1 cellular context compared by ENCODE assay signal in genomic region chr16:67719778-67720144, GRCh38.
TF ChIP-seq lines count a peak whose summit lies in the region.

No MANE protein-coding gene starts in this region.

TF ChIP-seq in HEK293, 187 proteins besides CTCF, POLR2A, EP300 and RAD21 (continued from another document and continues in another):
- TF ChIP-seq ZNF561 (tag by site-specific recombination; IDR thresholded peaks at IDR 0.05; ENCODE audit: borderline replicate concordance): no peak; the same call in 1 of the 2 replicates
- no peak for TF ChIP-seq PRDM1 (tag by site-specific recombination; IDR thresholded peaks at IDR 0.05)
- TF ChIP-seq ZNF266 (tag by site-specific recombination; IDR thresholded peaks at IDR 0.05; ENCODE audit: low read depth): no peak
- TF ChIP-seq ZNF132 (tag by site-specific recombination; IDR thresholded peaks at IDR 0.05; ENCODE audit: borderline replicate concordance): no peak
- no peak for TF ChIP-seq BCL11B (tag by site-specific recombination; IDR thresholded peaks at IDR 0.05; ENCODE audit: low read depth)
- TF ChIP-seq ZNF555 (tag by site-specific recombination; conservative IDR thresholded peaks at IDR 0.05): no peak
- TF ChIP-seq, protein P1, sequence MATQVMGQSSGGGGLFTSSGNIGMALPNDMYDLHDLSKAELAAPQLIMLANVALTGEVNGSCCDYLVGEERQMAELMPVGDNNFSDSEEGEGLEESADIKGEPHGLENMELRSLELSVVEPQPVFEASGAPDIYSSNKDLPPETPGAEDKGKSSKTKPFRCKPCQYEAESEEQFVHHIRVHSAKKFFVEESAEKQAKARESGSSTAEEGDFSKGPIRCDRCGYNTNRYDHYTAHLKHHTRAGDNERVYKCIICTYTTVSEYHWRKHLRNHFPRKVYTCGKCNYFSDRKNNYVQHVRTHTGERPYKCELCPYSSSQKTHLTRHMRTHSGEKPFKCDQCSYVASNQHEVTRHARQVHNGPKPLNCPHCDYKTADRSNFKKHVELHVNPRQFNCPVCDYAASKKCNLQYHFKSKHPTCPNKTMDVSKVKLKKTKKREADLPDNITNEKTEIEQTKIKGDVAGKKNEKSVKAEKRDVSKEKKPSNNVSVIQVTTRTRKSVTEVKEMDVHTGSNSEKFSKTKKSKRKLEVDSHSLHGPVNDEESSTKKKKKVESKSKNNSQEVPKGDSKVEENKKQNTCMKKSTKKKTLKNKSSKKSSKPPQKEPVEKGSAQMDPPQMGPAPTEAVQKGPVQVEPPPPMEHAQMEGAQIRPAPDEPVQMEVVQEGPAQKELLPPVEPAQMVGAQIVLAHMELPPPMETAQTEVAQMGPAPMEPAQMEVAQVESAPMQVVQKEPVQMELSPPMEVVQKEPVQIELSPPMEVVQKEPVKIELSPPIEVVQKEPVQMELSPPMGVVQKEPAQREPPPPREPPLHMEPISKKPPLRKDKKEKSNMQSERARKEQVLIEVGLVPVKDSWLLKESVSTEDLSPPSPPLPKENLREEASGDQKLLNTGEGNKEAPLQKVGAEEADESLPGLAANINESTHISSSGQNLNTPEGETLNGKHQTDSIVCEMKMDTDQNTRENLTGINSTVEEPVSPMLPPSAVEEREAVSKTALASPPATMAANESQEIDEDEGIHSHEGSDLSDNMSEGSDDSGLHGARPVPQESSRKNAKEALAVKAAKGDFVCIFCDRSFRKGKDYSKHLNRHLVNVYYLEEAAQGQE (tag by site-specific recombination; IDR thresholded peaks at IDR 0.05): no peak
- TF ChIP-seq RBAK (tag by site-specific recombination; IDR thresholded peaks at IDR 0.05): no peak
- TF ChIP-seq ZNF473 (tag by site-specific recombination; IDR thresholded peaks at IDR 0.05): no peak
- no peak for TF ChIP-seq ZNF223 (tag by site-specific recombination; IDR thresholded peaks at IDR 0.05)
- TF ChIP-seq ZNF221 (tag by site-specific recombination; IDR thresholded peaks at IDR 0.05; ENCODE audit: borderline replicate concordance): no peak
- TF ChIP-seq GLI4 (tag by site-specific recombination; IDR thresholded peaks at IDR 0.05): no peak
- no peak for TF ChIP-seq ZNF843 (tag by site-specific recombination; IDR thresholded peaks at IDR 0.05)
- no peak for TF ChIP-seq MEIS1 (CRISPR knock-in tag; IDR thresholded peaks at IDR 0.05; ENCODE audit: borderline replicate concordance)
- no peak for TF ChIP-seq ZNF785 (tag by site-specific recombination; IDR thresholded peaks at IDR 0.05)
- TF ChIP-seq, protein P2, sequence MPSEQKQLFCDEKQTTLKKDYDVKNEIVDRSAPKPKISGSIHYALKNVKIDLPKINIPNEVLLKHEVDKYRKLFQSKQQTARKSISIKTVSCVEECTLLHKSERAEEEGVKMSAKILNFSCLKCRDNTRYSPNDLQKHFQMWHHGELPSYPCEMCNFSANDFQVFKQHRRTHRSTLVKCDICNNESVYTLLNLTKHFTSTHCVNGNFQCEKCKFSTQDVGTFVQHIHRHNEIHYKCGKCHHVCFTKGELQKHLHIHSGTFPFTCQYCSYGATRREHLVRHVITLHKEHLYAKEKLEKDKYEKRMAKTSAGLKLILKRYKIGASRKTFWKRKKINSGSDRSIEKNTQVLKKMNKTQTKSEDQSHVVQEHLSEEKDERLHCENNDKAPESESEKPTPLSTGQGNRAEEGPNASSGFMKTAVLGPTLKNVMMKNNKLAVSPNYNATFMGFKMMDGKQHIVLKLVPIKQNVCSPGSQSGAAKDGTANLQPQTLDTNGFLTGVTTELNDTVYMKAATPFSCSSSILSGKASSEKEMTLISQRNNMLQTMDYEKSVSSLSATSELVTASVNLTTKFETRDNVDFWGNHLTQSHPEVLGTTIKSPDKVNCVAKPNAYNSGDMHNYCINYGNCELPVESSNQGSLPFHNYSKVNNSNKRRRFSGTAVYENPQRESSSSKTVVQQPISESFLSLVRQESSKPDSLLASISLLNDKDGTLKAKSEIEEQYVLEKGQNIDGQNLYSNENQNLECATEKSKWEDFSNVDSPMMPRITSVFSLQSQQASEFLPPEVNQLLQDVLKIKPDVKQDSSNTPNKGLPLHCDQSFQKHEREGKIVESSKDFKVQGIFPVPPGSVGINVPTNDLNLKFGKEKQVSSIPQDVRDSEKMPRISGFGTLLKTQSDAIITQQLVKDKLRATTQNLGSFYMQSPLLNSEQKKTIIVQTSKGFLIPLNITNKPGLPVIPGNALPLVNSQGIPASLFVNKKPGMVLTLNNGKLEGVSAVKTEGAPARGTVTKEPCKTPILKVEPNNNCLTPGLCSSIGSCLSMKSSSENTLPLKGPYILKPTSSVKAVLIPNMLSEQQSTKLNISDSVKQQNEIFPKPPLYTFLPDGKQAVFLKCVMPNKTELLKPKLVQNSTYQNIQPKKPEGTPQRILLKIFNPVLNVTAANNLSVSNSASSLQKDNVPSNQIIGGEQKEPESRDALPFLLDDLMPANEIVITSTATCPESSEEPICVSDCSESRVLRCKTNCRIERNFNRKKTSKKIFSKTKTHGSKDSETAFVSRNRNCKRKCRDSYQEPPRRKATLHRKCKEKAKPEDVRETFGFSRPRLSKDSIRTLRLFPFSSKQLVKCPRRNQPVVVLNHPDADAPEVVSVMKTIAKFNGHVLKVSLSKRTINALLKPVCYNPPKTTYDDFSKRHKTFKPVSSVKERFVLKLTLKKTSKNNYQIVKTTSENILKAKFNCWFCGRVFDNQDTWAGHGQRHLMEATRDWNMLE (tag by site-specific recombination; conservative IDR thresholded peaks at IDR 0.05; ENCODE audit: low read depth): no peak
- TF ChIP-seq ZNF169 (tag by site-specific recombination; IDR thresholded peaks at IDR 0.05): no peak
- TF ChIP-seq FEZF1 (tag by site-specific recombination; IDR thresholded peaks at IDR 0.05): no peak
- no peak for TF ChIP-seq ZNF571 (tag by site-specific recombination; IDR thresholded peaks at IDR 0.05)
- TF ChIP-seq BCL11A (tag by site-specific recombination; IDR thresholded peaks at IDR 0.05; ENCODE audit: low read depth): no peak
- TF ChIP-seq, protein P3, sequence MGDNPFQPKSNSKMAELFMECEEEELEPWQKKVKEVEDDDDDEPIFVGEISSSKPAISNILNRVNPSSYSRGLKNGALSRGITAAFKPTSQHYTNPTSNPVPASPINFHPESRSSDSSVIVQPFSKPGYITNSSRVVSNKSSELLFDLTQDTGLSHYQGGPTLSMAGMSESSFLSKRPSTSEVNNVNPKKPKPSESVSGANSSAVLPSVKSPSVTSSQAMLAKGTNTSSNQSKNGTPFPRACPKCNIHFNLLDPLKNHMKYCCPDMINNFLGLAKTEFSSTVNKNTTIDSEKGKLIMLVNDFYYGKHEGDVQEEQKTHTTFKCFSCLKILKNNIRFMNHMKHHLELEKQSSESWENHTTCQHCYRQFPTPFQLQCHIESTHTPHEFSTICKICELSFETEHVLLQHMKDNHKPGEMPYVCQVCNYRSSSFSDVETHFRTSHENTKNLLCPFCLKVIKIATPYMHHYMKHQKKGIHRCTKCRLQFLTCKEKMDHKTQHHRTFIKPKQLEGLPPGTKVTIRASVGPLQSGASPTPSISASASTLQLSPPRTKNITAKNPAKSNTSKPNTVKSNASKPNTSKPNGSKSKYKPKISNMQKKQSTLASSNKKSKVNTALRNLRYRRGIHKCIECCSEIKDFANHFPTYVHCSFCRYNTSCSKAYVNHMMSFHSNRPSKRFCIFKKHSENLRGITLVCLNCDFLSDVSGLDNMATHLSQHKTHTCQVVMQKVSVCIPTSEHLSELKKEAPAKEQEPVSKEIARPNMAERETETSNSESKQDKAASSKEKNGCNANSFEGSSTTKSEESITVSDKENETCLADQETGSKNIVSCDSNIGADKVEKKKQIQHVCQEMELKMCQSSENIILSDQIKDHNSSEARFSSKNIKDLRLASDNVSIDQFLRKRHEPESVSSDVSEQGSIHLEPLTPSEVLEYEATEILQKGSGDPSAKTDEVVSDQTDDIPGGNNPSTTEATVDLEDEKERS (tag by site-specific recombination; IDR thresholded peaks at IDR 0.05): no peak
- no peak for TF ChIP-seq ZBTB1 (tag by site-specific recombination; IDR thresholded peaks at IDR 0.05)
- TF ChIP-seq ZNF549 (tag by site-specific recombination; IDR thresholded peaks at IDR 0.05): no peak
- TF ChIP-seq ZNF513 (tag by site-specific recombination; IDR thresholded peaks at IDR 0.05): 0 out of 2 replicates have a peak, but pooled peaks have one; percentile 1
- TF ChIP-seq ZNF26 (tag by site-specific recombination; IDR thresholded peaks at IDR 0.05): no peak
- TF ChIP-seq ZNF621 (tag by site-specific recombination; IDR thresholded peaks at IDR 0.05): no peak
- TF ChIP-seq ZNF791 (tag by site-specific recombination; IDR thresholded peaks at IDR 0.05): no peak
- TF ChIP-seq ZNF510 (tag by site-specific recombination; IDR thresholded peaks at IDR 0.05; ENCODE audit: insufficient replicate concordance): no peak
- no peak for TF ChIP-seq ZNF202 (tag by site-specific recombination; IDR thresholded peaks at IDR 0.05; ENCODE audit: borderline replicate concordance)
- no peak for TF ChIP-seq ZSCAN30 (tag by site-specific recombination; IDR thresholded peaks at IDR 0.05)
- TF ChIP-seq, protein P4, sequence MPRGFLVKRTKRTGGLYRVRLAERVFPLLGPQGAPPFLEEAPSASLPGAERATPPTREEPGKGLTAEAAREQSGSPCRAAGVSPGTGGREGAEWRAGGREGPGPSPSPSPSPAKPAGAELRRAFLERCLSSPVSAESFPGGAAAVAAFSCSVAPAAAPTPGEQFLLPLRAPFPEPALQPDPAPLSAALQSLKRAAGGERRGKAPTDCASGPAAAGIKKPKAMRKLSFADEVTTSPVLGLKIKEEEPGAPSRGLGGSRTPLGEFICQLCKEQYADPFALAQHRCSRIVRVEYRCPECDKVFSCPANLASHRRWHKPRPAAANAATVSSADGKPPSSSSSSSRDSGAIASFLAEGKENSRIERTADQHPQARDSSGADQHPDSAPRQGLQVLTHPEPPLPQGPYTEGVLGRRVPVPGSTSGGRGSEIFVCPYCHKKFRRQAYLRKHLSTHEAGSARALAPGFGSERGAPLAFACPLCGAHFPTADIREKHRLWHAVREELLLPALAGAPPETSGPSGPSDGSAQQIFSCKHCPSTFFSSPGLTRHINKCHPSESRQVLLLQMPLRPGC (tag by site-specific recombination; IDR thresholded peaks at IDR 0.05): 0 out of 2 replicates have a peak, but pooled peaks have one; percentile 37
- TF ChIP-seq ZNF350 (tag by site-specific recombination; IDR thresholded peaks at IDR 0.05): no peak
- no peak for TF ChIP-seq ZNF830 (tag by site-specific recombination; IDR thresholded peaks at IDR 0.05; ENCODE audit: low read depth)
- no peak for TF ChIP-seq ZNF670 (tag by site-specific recombination; IDR thresholded peaks at IDR 0.05; ENCODE audit: low read depth)
- TF ChIP-seq ZNF521 (tag by site-specific recombination; IDR thresholded peaks at IDR 0.05): no peak
- TF ChIP-seq GLIS2 (tag by site-specific recombination; IDR thresholded peaks at IDR 0.05): no peak
- no peak for TF ChIP-seq ZNF777 (tag by site-specific recombination; IDR thresholded peaks at IDR 0.05; ENCODE audit: borderline replicate concordance)
- TF ChIP-seq KLF9 (tag by site-specific recombination; IDR thresholded peaks at IDR 0.05; ENCODE audit: low read depth): no peak
- no peak for TF ChIP-seq SCRT2 (tag by site-specific recombination; IDR thresholded peaks at IDR 0.05)
- no peak for TF ChIP-seq ZNF354C (tag by site-specific recombination; IDR thresholded peaks at IDR 0.05; ENCODE audit: borderline replicate concordance, low read depth)
- no peak for TF ChIP-seq OVOL3 (tag by site-specific recombination; IDR thresholded peaks at IDR 0.05)
- TF ChIP-seq ZBTB7A (tag by site-specific recombination; IDR thresholded peaks at IDR 0.05; ENCODE audit: low read depth): no peak
- no peak for TF ChIP-seq YY2 (tag by site-specific recombination; IDR thresholded peaks at IDR 0.05)
- no peak for TF ChIP-seq ZNF626 (tag by site-specific recombination; IDR thresholded peaks at IDR 0.05)
- TF ChIP-seq, protein P5, sequence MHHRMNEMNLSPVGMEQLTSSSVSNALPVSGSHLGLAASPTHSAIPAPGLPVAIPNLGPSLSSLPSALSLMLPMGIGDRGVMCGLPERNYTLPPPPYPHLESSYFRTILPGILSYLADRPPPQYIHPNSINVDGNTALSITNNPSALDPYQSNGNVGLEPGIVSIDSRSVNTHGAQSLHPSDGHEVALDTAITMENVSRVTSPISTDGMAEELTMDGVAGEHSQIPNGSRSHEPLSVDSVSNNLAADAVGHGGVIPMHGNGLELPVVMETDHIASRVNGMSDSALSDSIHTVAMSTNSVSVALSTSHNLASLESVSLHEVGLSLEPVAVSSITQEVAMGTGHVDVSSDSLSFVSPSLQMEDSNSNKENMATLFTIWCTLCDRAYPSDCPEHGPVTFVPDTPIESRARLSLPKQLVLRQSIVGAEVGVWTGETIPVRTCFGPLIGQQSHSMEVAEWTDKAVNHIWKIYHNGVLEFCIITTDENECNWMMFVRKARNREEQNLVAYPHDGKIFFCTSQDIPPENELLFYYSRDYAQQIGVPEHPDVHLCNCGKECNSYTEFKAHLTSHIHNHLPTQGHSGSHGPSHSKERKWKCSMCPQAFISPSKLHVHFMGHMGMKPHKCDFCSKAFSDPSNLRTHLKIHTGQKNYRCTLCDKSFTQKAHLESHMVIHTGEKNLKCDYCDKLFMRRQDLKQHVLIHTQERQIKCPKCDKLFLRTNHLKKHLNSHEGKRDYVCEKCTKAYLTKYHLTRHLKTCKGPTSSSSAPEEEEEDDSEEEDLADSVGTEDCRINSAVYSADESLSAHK (tag by site-specific recombination; IDR thresholded peaks at IDR 0.05): no peak
- TF ChIP-seq ZBTB17 (tag by site-specific recombination; IDR thresholded peaks at IDR 0.05): peak; percentile 68
- TF ChIP-seq KLF16 (tag by site-specific recombination; IDR thresholded peaks at IDR 0.05): no peak
- TF ChIP-seq ZNF768 (tag by site-specific recombination; IDR thresholded peaks at IDR 0.05): no peak
- TF ChIP-seq ZEB2 (tag by site-specific recombination; IDR thresholded peaks at IDR 0.05): no peak
- no peak for TF ChIP-seq ZNF426 (tag by site-specific recombination; IDR thresholded peaks at IDR 0.05)
- TF ChIP-seq ZBTB21 (tag by site-specific recombination; IDR thresholded peaks at IDR 0.05): 0 out of 2 replicates have a peak, but pooled peaks have one; percentile 7
- no peak for TF ChIP-seq WT1 (tag by site-specific recombination; IDR thresholded peaks at IDR 0.05)
